ENCODE assay signal across 13 cellular contexts in the genomic region with DNA sequence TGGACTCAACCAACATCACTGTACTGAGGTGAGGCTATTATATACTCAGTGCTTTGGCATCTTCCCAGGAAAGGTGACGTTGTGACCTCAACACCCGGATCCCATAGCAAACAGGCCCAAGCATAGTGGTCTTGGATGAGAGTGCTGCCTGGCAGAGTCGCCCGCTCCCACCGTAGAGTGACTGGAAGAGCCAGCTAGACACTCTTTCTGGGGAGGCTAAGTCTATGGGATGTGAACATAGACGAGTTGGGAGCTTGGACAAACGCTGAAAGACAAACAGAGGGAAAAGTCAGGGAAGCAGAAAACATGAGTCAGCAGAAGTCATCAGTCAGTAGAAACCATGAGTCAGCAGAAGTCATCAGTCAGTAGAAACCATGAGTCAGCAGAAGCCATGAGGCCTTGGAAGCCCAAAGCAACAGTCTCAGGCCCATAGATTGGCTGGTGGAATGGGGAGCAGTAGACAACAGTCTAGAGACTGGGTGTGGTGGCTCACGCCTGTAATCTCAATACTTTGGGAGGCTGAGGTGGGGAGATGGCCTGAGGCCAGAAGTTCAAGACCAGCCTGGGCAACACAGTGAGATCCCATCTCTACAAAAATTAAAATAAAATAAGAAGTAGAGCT.
DNase-seq lines count a peak whose midpoint lies in the region; FAIRE-seq and TF ChIP-seq lines count a peak whose summit lies in the region.
"Had no signal": no experiment of that assay in that cellular context is flagged by ENCODE, and none has a peak within 500 bp of the region (broad histone marks: within the 10 kb centered on the region; RNA-seq: fewer than 3 reads in every experiment).

No MANE protein-coding gene starts in this region.

- peak overlapping the region; percentile 34 for H3K9ac ChIP-seq in keratinocyte (ENCODE audit: control insufficient read depth, extremely low read depth, insufficient read depth, low read length)

- peaks cover 5% of the 10 kb centered on the region for H3K36me3 Mint-ChIP-seq in glutamatergic neuron (ENCODE audit: unreplicated experiment)

- H3K9me1 ChIP-seq in keratinocyte (ENCODE audit: control insufficient read depth, extremely low read depth, insufficient read depth, low read length) = no peaks in the 10 kb centered on the region

- H3K4me1 ChIP-seq in keratinocyte (ENCODE audit: control insufficient read depth, extremely low read depth, insufficient read depth, low read length) = peaks cover 29% of the 10 kb centered on the region

- H2AFZ ChIP-seq in keratinocyte (ENCODE audit: control insufficient read depth, low read length) = no peak overlapping the region

- no peaks in the 10 kb centered on the region for H4K20me1 ChIP-seq in keratinocyte (ENCODE audit: control insufficient read depth, extremely low read depth, insufficient read depth, low read length)

- peak overlapping the region; percentile 80 for H3K27ac ChIP-seq in keratinocyte (ENCODE audit: control insufficient read depth, insufficient read depth, low read length)
- H3K27ac ChIP-seq: stomach had no signal

- FAIRE-seq in keratinocyte (lab: Jason Lieb, UNC) = peak; percentile 79
- FAIRE-seq: GM12892 had no signal

- H3K9me3 ChIP-seq in keratinocyte (ENCODE audit: control insufficient read depth, low read depth, low read length) = peaks cover 2% of the 10 kb centered on the region

- dilution Hi-C loops in keratinocyte (cut with MboI; ENCODE audit: extremely low pct_ligation_motif_present, low sequenced_read_pairs) = no loop called here

- DNase-seq in ELR (ENCODE audit: low read depth) (peak; percentile 93), LHCN-M2 (ENCODE audit: low read depth) (peak; percentile 87), amniotic epithelial cell (ENCODE audit: low read depth) (peak; percentile 79), keratinocyte (ENCODE audit: low read depth, low spot score) (no peak), glutamatergic neuron (no peak), DMS 273 (lab: John Stamatoyannopoulos, UW; ENCODE audit: unreplicated experiment) (no peak), C1 segment of cervical spinal cord (lab: John Stamatoyannopoulos, UW) (no peak)
- DNase-seq: effector CD8-positive, alpha-beta T cell; H7; Right ventricle myocardium superior; stomach had no signal

- no peak overlapping the region for H3K4me2 ChIP-seq in keratinocyte (ENCODE audit: control insufficient read depth, extremely low read depth, insufficient read depth, low read depth, low read length)

- H3K27me3 ChIP-seq in keratinocyte (ENCODE audit: control insufficient read depth, extremely low read depth, insufficient read depth, low read length) = no peaks in the 10 kb centered on the region
- H3K27me3 ChIP-seq: stomach had no signal

- no peaks in the 10 kb centered on the region for H3K79me2 ChIP-seq in keratinocyte (ENCODE audit: control insufficient read depth, insufficient read depth, low read length)

- no peaks in the 10 kb centered on the region for H3K36me3 ChIP-seq in keratinocyte (ENCODE audit: control insufficient read depth in 2 of 2, extremely low read depth in 1 of 2, insufficient read depth in 2 of 2, low read length in 2 of 2)
- H3K36me3 ChIP-seq: stomach had no signal

- H3K4me3 Mint-ChIP-seq in glutamatergic neuron (ENCODE audit: unreplicated experiment) = no peak overlapping the region

- H3K27me3 Mint-ChIP-seq in glutamatergic neuron (ENCODE audit: unreplicated experiment) = peaks cover 8% of the 10 kb centered on the region

- no peak overlapping the region for H3K27ac Mint-ChIP-seq in glutamatergic neuron (ENCODE audit: unreplicated experiment)

- TF ChIP-seq CTCF in keratinocyte (optimal IDR thresholded peaks at IDR 0.05 in 1 of 3, IDR thresholded peaks at IDR 0.05 in 1 of 3, conservative IDR thresholded peaks at IDR 0.05 in 1 of 3; ENCODE audit: extremely low read depth in 1 of 3, insufficient read depth in 2 of 3, low read length in 3 of 3) = no peak
- no peak for TF ChIP-seq CTCF in glutamatergic neuron (IDR thresholded peaks at IDR 0.05; ENCODE audit: partially characterized antibody, unreplicated experiment)

- no peak overlapping the region for H3K4me3 ChIP-seq in keratinocyte (ENCODE audit: control insufficient read depth in 2 of 3, extremely low read depth in 1 of 3, insufficient read depth in 2 of 3, low read depth in 1 of 3, low read length in 3 of 3)
- H3K4me3 ChIP-seq: skin epidermis, stomach had no signal

- H3K9me3 Mint-ChIP-seq in glutamatergic neuron (ENCODE audit: unreplicated experiment) = peaks cover 13% of the 10 kb centered on the region

- H3K4me1 Mint-ChIP-seq in glutamatergic neuron (ENCODE audit: low read depth, unreplicated experiment) = peaks cover 8% of the 10 kb centered on the region

Comparison
In these comparisons a context has a peak if more than half of its experiments do, and no peak if none do; other contexts are left out.
1. DNase-seq: peak in ELR (single experiment), LHCN-M2 (single experiment) and amniotic epithelial cell (single experiment); none in keratinocyte (single experiment), glutamatergic neuron (single experiment), DMS 273 (single experiment) and C1 segment of cervical spinal cord (0 of 14).